ENCODE assay signal across 26 cellular contexts in genomic region chr11:44191322-44192014, GRCh38.
DNase-seq lines count a peak whose midpoint lies in the region; ATAC-seq lines count a peak whose summit lies in the region.
"Had no signal": no experiment of that assay in that cellular context is flagged by ENCODE, and none has a peak within 500 bp of the region (broad histone marks: within the 10 kb centered on the region; RNA-seq: fewer than 3 reads in every experiment).

No MANE protein-coding gene starts in this region.

- no peak overlapping the region for H4K91ac ChIP-seq in trophoblast cell (ENCODE audit: low read depth, low read length)

- intact Hi-C loops in Right ventricle myocardium superior (cut with DNase I): no loop called here

- H3K4me2 ChIP-seq in trophoblast cell (ENCODE audit: low read length): no peak overlapping the region

- H3K14ac ChIP-seq in trophoblast cell (ENCODE audit: low read length): no peak overlapping the region

- no peak for ATAC-seq in Right ventricle myocardium superior (ENCODE audit: poor library complexity)
- ATAC-seq: activated CD8-positive, alpha-beta T cell treated with anti-CD3 and anti-CD28 coated beads, Interleukin-2, amount 10 ng/mL, durations not matched to agents 7 days and 5 days; HepG2; naive thymus-derived CD8-positive, alpha-beta T cell had no signal

- H3K36me3 ChIP-seq in trophoblast cell (ENCODE audit: control insufficient read depth in 1 of 2, insufficient read depth in 2 of 2, low read length in 2 of 2): no peaks in the 10 kb centered on the region

- no peak overlapping the region for H4K8ac ChIP-seq in trophoblast cell (ENCODE audit: low read depth, low read length)

- no peaks in the 10 kb centered on the region for H3K79me2 ChIP-seq in trophoblast cell (ENCODE audit: control insufficient read depth, insufficient read depth, low read length, poor library complexity)

- H2BK120ac ChIP-seq in trophoblast cell (ENCODE audit: insufficient read depth, low read length, poor library complexity): no peak overlapping the region

- H3K4me1 ChIP-seq in trophoblast cell (ENCODE audit: control insufficient read depth in 1 of 2, insufficient read depth in 2 of 2, low read length in 2 of 2): peaks cover 11% of the 10 kb centered on the region in 2 experiments
- H3K4me1 ChIP-seq: tibial nerve had no signal

- H3K36me3 Mint-ChIP-seq in activated CD4-positive, alpha-beta T cell treated with anti-CD3 and anti-CD28 coated beads, Interleukin-2, amount 10 ng/mL, durations not matched to agents 7 days and 5 days (ENCODE audit: low read depth): peaks cover 38% of the 10 kb centered on the region

- H2AFZ ChIP-seq in trophoblast cell (ENCODE audit: insufficient read depth, low read length, poor library complexity): no peak overlapping the region

- H3K9me3 ChIP-seq in trophoblast cell (ENCODE audit: insufficient read depth, low read depth, low read length): no peaks in the 10 kb centered on the region

- H3K27me3 Mint-ChIP-seq in activated CD4-positive, alpha-beta T cell treated with anti-CD3 and anti-CD28 coated beads, Interleukin-2, amount 10 ng/mL, durations not matched to agents 7 days and 5 days: no peaks in the 10 kb centered on the region
- H3K27me3 Mint-ChIP-seq: activated naive CD8-positive, alpha-beta T cell treated with anti-CD3 and anti-CD28 coated beads, Interleukin-2, amount 10 ng/mL, durations not matched to agents 7 days and 5 days; naive thymus-derived CD8-positive, alpha-beta T cell had no signal

- peak; percentile 7 for DNase-seq in ELF-1 (ENCODE audit: low read depth, low spot score)
- peak; percentile 67 for DNase-seq in NCI-H146 treated with DMSO at 0.1 percent for 48 hours (lab: John Stamatoyannopoulos, UW; ENCODE audit: unreplicated experiment)
- DNase-seq in SK-N-DZ (ENCODE audit: low spot score): peak; percentile 60
- DNase-seq in trophoblast cell: peak in 1 of 2 donors; percentile 37
- DNase-seq in DMS 273 (lab: John Stamatoyannopoulos, UW; ENCODE audit: unreplicated experiment): no peak
- DNase-seq in Right ventricle myocardium superior: no peak
- no peak for DNase-seq in activated CD4-positive, alpha-beta T cell treated with anti-CD3 and anti-CD28 coated beads, Interleukin-2, amount 10 ng/mL, durations not matched to agents 7 days and 5 days
- DNase-seq: activated CD8-positive, alpha-beta T cell treated with anti-CD3 and anti-CD28 coated beads, Interleukin-2, amount 10 ng/mL, durations not matched to agents 7 days and 5 days; activated naive CD8-positive, alpha-beta T cell treated with anti-CD3 and anti-CD28 coated beads, Interleukin-2, amount 10 ng/mL, durations not matched to agents 7 days and 5 days; caudate nucleus; cortex of kidney; GOT3; head of caudate nucleus; Karpas-422; kidney; naive thymus-derived CD8-positive, alpha-beta T cell; NCI-H2029; NCI-H446 treated with DMSO at 0.1 percent for 48 hours; retina; small intestine; stimulated activated CD8-positive, alpha-beta memory T cell treated with anti-CD3 and anti-CD28 coated beads, Interleukin-4, amount 100 ng/mL, for 48 hours had no signal

- no peak overlapping the region for H3K4me3 ChIP-seq in trophoblast cell (ENCODE audit: low read depth, low read length)
- H3K4me3 ChIP-seq: tibial nerve had no signal

- H3K79me1 ChIP-seq in trophoblast cell (ENCODE audit: low read length): no peaks in the 10 kb centered on the region

- no peak overlapping the region for H3K4ac ChIP-seq in trophoblast cell (ENCODE audit: low read depth, low read length)

- no peak overlapping the region for H4K12ac ChIP-seq in trophoblast cell (ENCODE audit: low read depth, low read length)

- H3K27ac ChIP-seq in trophoblast cell (ENCODE audit: low read depth, low read length): peak overlapping the region; percentile 39
- H3K27ac ChIP-seq: tibial nerve had no signal

- no peak overlapping the region for H2AK5ac ChIP-seq in trophoblast cell (ENCODE audit: low read length)

- H3K9ac ChIP-seq in trophoblast cell (ENCODE audit: low read length): no peak overlapping the region

- no peak overlapping the region for H3K23ac ChIP-seq in trophoblast cell (ENCODE audit: low read length)

- peaks cover 14% of the 10 kb centered on the region for H3K4me1 Mint-ChIP-seq in activated CD4-positive, alpha-beta T cell treated with anti-CD3 and anti-CD28 coated beads, Interleukin-2, amount 10 ng/mL, durations not matched to agents 7 days and 5 days

- POLR2A ChIA-PET in activated CD4-positive, alpha-beta T cell treated with anti-CD3 and anti-CD28 coated beads, Interleukin-2, amount 10 ng/mL, durations not matched to agents 7 days and 5 days (lab: Charles Lee): no interaction called here

- no peak overlapping the region for H3K4me3 Mint-ChIP-seq in activated CD4-positive, alpha-beta T cell treated with anti-CD3 and anti-CD28 coated beads, Interleukin-2, amount 10 ng/mL, durations not matched to agents 7 days and 5 days
- H3K4me3 Mint-ChIP-seq: activated CD8-positive, alpha-beta T cell treated with anti-CD3 and anti-CD28 coated beads, Interleukin-2, amount 10 ng/mL, durations not matched to agents 7 days and 5 days; activated naive CD8-positive, alpha-beta T cell treated with anti-CD3 and anti-CD28 coated beads, Interleukin-2, amount 10 ng/mL, durations not matched to agents 7 days and 5 days; CD14-positive monocyte; mesothelial cell of epicardium; naive thymus-derived CD8-positive, alpha-beta T cell; T-helper 1 cell treated with Interleukin-12 subunit alpha and Interleukin-12 subunit beta and Interleukin-4 antibody, amounts not matched to agents 30 μg/mL and 1 μg/mL, for 36 hours had no signal

- H3K9me3 Mint-ChIP-seq in activated CD4-positive, alpha-beta T cell treated with anti-CD3 and anti-CD28 coated beads, Interleukin-2, amount 10 ng/mL, durations not matched to agents 7 days and 5 days: peaks cover 30% of the 10 kb centered on the region

- CTCF ChIA-PET in activated CD4-positive, alpha-beta T cell treated with anti-CD3 and anti-CD28 coated beads, Interleukin-2, amount 10 ng/mL, durations not matched to agents 7 days and 5 days (lab: Charles Lee): no interaction called here

- H2BK5ac ChIP-seq in trophoblast cell (ENCODE audit: low read depth, low read length, poor library complexity): peak overlapping the region; percentile 47

- H3K27ac Mint-ChIP-seq in activated CD4-positive, alpha-beta T cell treated with anti-CD3 and anti-CD28 coated beads, Interleukin-2, amount 10 ng/mL, durations not matched to agents 7 days and 5 days: no peak overlapping the region
- H3K27ac Mint-ChIP-seq: activated CD8-positive, alpha-beta T cell treated with anti-CD3 and anti-CD28 coated beads, Interleukin-2, amount 10 ng/mL, durations not matched to agents 7 days and 5 days; activated naive CD8-positive, alpha-beta T cell treated with anti-CD3 and anti-CD28 coated beads, Interleukin-2, amount 10 ng/mL, durations not matched to agents 7 days and 5 days; mesothelial cell of epicardium; naive thymus-derived CD8-positive, alpha-beta T cell; T-helper 1 cell treated with Interleukin-12 subunit alpha and Interleukin-12 subunit beta and Interleukin-4 antibody, amounts not matched to agents 30 μg/mL and 1 μg/mL, for 36 hours had no signal

- no peaks in the 10 kb centered on the region for H3K27me3 ChIP-seq in trophoblast cell (ENCODE audit: insufficient read depth, low read length)
- H3K27me3 ChIP-seq: tibial nerve had no signal

- H2BK12ac ChIP-seq in trophoblast cell (ENCODE audit: low read length): no peak overlapping the region

- WGBS in trophoblast cell (ENCODE audit: extremely low coverage, insufficient coverage, insufficient read length): no CpG with 5 or more reads among the region's 4 CpGs

- no peak overlapping the region for H3K18ac ChIP-seq in trophoblast cell (ENCODE audit: low read length)

Comparison
In these comparisons a context has a peak if more than half of its experiments do, and no peak if none do; other contexts are left out.
1. DNase-seq: peak in ELF-1 (single experiment), NCI-H146 treated with DMSO at 0.1 percent for 48 hours (single experiment) and SK-N-DZ (single experiment); none in DMS 273 (single experiment), Right ventricle myocardium superior (single experiment) and activated CD4-positive, alpha-beta T cell treated with anti-CD3 and anti-CD28 coated beads, Interleukin-2, amount 10 ng/mL, durations not matched to agents 7 days and 5 days (single experiment).